In the genomic region with DNA sequence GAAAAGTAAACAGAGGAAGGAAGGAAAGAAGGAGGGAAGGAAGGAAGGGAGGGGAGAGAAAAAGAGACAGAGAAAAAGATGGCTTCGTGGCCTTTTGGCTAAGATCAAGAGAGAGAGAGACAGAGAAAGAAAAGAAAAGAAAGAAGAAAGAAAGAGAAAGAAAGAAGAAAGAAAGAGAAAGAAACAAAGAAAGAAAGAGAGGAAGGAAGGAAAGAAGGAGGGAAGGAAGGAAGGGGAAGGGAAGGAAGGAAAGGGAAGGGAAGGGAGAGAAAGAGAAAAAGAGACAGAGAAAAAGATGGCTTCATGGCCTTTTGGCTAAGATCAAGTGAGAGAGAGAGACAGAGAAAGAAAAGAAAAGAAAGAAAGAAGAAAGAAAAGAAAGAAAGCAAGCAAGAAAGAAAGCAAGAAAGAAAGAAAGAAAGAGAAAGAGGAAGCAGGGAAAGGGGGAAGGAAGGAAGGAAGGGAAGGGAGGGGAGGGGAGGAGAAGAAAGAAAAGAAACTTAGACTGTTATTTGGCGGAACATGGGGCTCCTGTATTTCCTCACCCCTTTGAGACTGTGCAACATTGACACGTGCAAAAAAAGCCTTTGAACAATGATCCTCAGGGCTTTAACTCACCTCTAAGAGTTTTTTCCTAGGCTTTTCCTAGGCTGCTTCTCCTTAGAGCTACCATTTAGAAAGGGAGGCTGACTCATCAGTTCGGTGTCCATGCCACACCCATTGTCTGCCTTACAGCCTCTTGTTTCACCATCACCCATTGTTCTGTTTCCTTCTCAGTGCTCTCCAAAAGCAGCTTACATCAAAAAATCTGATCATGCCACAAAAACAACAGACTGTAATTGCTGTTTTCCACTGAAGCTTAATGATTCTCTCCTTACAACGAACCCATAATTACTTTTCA, we compare ENCODE assay signal across 1 cellular context.
TF ChIP-seq lines count a peak whose summit lies in the region.

No MANE protein-coding gene starts in this region.

TF ChIP-seq in Ishikawa, 13 proteins besides CTCF, POLR2A, EP300 and RAD21 (continued from another document):
- TF ChIP-seq, protein P1, sequence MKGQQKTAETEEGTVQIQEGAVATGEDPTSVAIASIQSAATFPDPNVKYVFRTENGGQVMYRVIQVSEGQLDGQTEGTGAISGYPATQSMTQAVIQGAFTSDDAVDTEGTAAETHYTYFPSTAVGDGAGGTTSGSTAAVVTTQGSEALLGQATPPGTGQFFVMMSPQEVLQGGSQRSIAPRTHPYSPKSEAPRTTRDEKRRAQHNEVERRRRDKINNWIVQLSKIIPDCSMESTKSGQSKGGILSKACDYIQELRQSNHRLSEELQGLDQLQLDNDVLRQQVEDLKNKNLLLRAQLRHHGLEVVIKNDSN (IDR thresholded peaks at IDR 0.05) = no peak
- TF ChIP-seq CREB1 (IDR thresholded peaks at IDR 0.05; ENCODE audit: low read depth) (no peak), TAF1 (IDR thresholded peaks at IDR 0.05; ENCODE audit: low read depth) (no peak), CEBPB (IDR thresholded peaks at IDR 0.05) (peak; percentile 60; the same call in 1 of the 2 replicates), NFIC (IDR thresholded peaks at IDR 0.05) (no peak), YY1 (IDR thresholded peaks at IDR 0.05; ENCODE audit: low read depth) (peak; percentile 66), TEAD4 (IDR thresholded peaks at IDR 0.05) (peak; percentile 45; the same call in 1 of the 2 replicates)
